ENCODE assay signal across 2 cellular contexts in the genomic region with DNA sequence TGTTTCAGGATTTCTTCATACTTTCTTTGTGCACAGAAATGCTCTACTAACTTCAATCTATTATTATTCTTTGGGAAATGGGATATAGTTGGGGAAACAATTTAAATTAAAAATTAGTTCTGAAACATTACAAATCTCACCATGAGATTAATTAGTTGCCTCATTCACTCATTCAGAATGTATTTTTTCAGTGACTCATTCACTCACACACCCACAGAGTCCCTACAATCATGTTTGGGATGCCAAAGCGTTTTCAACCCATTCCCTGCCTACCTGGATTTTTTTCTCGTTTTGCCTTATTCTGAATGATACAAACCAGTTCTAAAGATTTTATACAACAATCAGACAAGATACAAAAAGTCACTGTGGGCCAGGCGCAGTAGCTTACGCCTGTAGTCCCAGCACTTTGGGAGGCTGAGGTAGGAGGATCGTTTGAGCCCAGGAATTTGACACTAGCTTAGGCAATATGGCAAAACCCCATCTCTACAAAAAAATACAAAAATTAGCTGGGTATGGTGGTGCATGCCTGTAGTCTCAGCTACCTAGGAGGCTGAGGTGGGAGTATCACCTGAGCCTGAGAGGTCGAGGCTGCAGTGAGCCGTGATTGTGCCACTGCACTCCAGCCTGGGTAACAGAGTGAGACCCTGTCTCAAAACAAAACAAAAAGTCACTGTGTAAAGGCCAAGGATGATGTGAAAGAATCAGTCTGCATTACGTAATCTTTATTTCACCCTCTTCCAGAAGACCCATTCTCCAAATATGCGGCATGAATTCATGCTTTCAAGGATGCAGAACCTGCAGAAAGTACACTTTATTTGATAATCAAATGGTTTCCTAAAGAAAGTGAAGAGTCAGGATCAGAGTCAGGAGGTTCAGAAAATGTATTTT.
TF ChIP-seq lines count a peak whose summit lies in the region.

No MANE protein-coding gene starts in this region.

TF ChIP-seq in A549, 52 proteins besides CTCF, POLR2A, EP300 and RAD21 (continued from another document):
- TF ChIP-seq, protein P1, sequence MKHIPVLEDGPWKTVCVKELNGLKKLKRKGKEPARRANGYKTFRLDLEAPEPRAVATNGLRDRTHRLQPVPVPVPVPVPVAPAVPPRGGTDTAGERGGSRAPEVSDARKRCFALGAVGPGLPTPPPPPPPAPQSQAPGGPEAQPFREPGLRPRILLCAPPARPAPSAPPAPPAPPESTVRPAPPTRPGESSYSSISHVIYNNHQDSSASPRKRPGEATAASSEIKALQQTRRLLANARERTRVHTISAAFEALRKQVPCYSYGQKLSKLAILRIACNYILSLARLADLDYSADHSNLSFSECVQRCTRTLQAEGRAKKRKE (CRISPR knock-in tag; IDR thresholded peaks at IDR 0.05; ENCODE audit: low read depth), result no peak
- TF ChIP-seq KDM5A (IDR thresholded peaks at IDR 0.05), result no peak
TF ChIP-seq in A549: peak in this region for 0.

TF ChIP-seq in HCT116, 20 proteins besides CTCF, POLR2A, EP300 and RAD21 (continued from another document):
- TF ChIP-seq, protein P2, sequence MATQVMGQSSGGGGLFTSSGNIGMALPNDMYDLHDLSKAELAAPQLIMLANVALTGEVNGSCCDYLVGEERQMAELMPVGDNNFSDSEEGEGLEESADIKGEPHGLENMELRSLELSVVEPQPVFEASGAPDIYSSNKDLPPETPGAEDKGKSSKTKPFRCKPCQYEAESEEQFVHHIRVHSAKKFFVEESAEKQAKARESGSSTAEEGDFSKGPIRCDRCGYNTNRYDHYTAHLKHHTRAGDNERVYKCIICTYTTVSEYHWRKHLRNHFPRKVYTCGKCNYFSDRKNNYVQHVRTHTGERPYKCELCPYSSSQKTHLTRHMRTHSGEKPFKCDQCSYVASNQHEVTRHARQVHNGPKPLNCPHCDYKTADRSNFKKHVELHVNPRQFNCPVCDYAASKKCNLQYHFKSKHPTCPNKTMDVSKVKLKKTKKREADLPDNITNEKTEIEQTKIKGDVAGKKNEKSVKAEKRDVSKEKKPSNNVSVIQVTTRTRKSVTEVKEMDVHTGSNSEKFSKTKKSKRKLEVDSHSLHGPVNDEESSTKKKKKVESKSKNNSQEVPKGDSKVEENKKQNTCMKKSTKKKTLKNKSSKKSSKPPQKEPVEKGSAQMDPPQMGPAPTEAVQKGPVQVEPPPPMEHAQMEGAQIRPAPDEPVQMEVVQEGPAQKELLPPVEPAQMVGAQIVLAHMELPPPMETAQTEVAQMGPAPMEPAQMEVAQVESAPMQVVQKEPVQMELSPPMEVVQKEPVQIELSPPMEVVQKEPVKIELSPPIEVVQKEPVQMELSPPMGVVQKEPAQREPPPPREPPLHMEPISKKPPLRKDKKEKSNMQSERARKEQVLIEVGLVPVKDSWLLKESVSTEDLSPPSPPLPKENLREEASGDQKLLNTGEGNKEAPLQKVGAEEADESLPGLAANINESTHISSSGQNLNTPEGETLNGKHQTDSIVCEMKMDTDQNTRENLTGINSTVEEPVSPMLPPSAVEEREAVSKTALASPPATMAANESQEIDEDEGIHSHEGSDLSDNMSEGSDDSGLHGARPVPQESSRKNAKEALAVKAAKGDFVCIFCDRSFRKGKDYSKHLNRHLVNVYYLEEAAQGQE (IDR thresholded peaks at IDR 0.05; ENCODE audit: low read depth), result no peak
- TF ChIP-seq CBX3 (IDR thresholded peaks at IDR 0.05; ENCODE audit: low read depth) (0 out of 2 replicates have a peak, but pooled peaks have one; percentile 22), POLR2AphosphoS5 (IDR thresholded peaks at IDR 0.05; ENCODE audit: low read depth, low read length) (no peak), CEBPB (IDR thresholded peaks at IDR 0.05; ENCODE audit: low read depth) (0 out of 2 replicates have a peak, but pooled peaks have one; percentile 43), JUND (IDR thresholded peaks at IDR 0.05) (peak; percentile 62), ZFX (IDR thresholded peaks at IDR 0.05) (no peak), SP1 (IDR thresholded peaks at IDR 0.05; ENCODE audit: low read depth) (peak; percentile 46; the same call in 1 of the 2 replicates), SIN3A (IDR thresholded peaks at IDR 0.05; ENCODE audit: low read depth) (no peak), FOSL1 (IDR thresholded peaks at IDR 0.05; ENCODE audit: low read depth) (peak; percentile 74), ELF1 (IDR thresholded peaks at IDR 0.05; ENCODE audit: borderline replicate concordance, low read depth) (no peak)
